Comparison of ENCODE assay signal across 8 cellular contexts in genomic region chr6:24775520-24776058, GRCh38. TPM values are rescaled to one million over a fixed set of nuclear protein-coding genes. Genes with fewer than 3 reads are reported as not detected.
DNase-seq lines count a peak whose midpoint lies in the region; ATAC-seq and TF ChIP-seq lines count a peak whose summit lies in the region.

No MANE protein-coding gene starts in this region.

- H3K4me3 ChIP-seq in gastroesophageal sphincter, result peak overlapping the region; percentile 86 to 97
- H3K4me3 ChIP-seq in gastrocnemius medialis, result peak overlapping the region; percentile 90 to 100 (median 95)

- 10% methylated on average over 15 to 19 of the region's 20 CpGs for WGBS in gastroesophageal sphincter (ENCODE audit: low coverage in 1 of 2), 2 donors

- H3K36me3 Mint-ChIP-seq in IgD-negative memory B cell, result no peaks in the 10 kb centered on the region

- H3K9me3 ChIP-seq in gastroesophageal sphincter (no peaks in the 10 kb centered on the region), gastrocnemius medialis (no peaks in the 10 kb centered on the region)

- H3K9me3 Mint-ChIP-seq in IgD-negative memory B cell, result no peaks in the 10 kb centered on the region

- H3K27ac ChIP-seq in gastroesophageal sphincter, result peak overlapping the region; percentile 89 to 99 (median 96)
- H3K27ac ChIP-seq in gastrocnemius medialis, result peak overlapping the region; percentile 95 to 100 (median 98)

- ATAC-seq in Right ventricle myocardium inferior (peak; percentile 3), left ventricle myocardium superior (no peak), gastroesophageal sphincter (no peak), gastrocnemius medialis (peak; percentile 27 to 44)

- H3K4me1 Mint-ChIP-seq in IgD-negative memory B cell, result peaks cover 14 to 25% (median 22%) of the 10 kb centered on the region in 3 donors

- in situ Hi-C loops in gastrocnemius medialis (cut with MboI; ENCODE audit: low sequenced_read_pairs in 4 of 4), result loop anchor here in 1 of 4 donors (10.0 kb wide), 1 partner anchor 61 kb away; the partner anchor contains the start of gene C6orf62

- H3K4me1 ChIP-seq in gastroesophageal sphincter, result peaks cover 0 to 13% (median 5%) of the 10 kb centered on the region in 3 donors
- H3K4me1 ChIP-seq in gastrocnemius medialis, result peaks cover 11 to 15% of the 10 kb centered on the region in 2 donors

- TF ChIP-seq EP300 in gastroesophageal sphincter (IDR thresholded peaks at IDR 0.05), result no peak

- H3K36me3 ChIP-seq in gastroesophageal sphincter (peaks cover 0 to 5% of the 10 kb centered on the region in 2 donors), gastrocnemius medialis (no peaks in the 10 kb centered on the region)

- TF ChIP-seq CTCF in gastroesophageal sphincter (IDR thresholded peaks at IDR 0.05), result peak in 1 of 4 experiments; percentile 1
- no peak for TF ChIP-seq CTCF in gastrocnemius medialis (IDR thresholded peaks at IDR 0.05 in 4 of 5, conservative IDR thresholded peaks at IDR 0.05 in 1 of 5)

- H3K27me3 Mint-ChIP-seq in IgD-negative memory B cell, result no peaks in the 10 kb centered on the region

- intact Hi-C loops in Right ventricle myocardium inferior (cut with DNase I), result loop anchor here (2.0 kb wide), 1 partner anchor 55 kb away; no protein-coding TSS in a partner anchor
- intact Hi-C loops in left ventricle myocardium superior (cut with micrococcal nuclease), result no loop called here
- intact Hi-C loops in gastrocnemius medialis (cut with DNase I; ENCODE audit: low total_unique reads), result loop anchor here (1.0 to 5.0 kb wide), 3 partner anchors 54 to 142 kb away; partner anchors contain the start of gene ACOT13

- TF ChIP-seq POLR2A in gastroesophageal sphincter (IDR thresholded peaks at IDR 0.05) (no peak), gastrocnemius medialis (IDR thresholded peaks at IDR 0.05) (no peak)

- H3K27me3 ChIP-seq in gastroesophageal sphincter (no peaks in the 10 kb centered on the region), gastrocnemius medialis (no peaks in the 10 kb centered on the region)

- DNase-seq in Right ventricle myocardium inferior (ENCODE audit: missing footprints) (no peak), left ventricle myocardium superior (no peak), gastrocnemius medialis (no peak), nucleus accumbens (lab: John Stamatoyannopoulos, UW) (no peak), NCI-H1417 treated with DMSO at 0.1 percent for 48 hours (lab: John Stamatoyannopoulos, UW) (no peak)
- peak; percentile 6 for DNase-seq in activated T-helper 9 cell treated with anti-CD3 and anti-CD28 coated beads, Interleukin-2, amount 50 U/mL, for 16 hours (ENCODE audit: low read depth)

- H3K4me3 Mint-ChIP-seq in IgD-negative memory B cell, result peak overlapping the region; percentile 98 to 99 (median 99)

- peak overlapping the region; percentile 91 to 97 (median 95) for H3K27ac Mint-ChIP-seq in IgD-negative memory B cell

RNA-seq across cellular contexts. Expression of gene GMNN, which starts 0.9 kb away (rescaled TPM):
- total RNA-seq in Right ventricle myocardium inferior (8.1 TPM), left ventricle myocardium superior (8.3 TPM), gastroesophageal sphincter (1 to 10 TPM; 2.7 to 9.7 (median 4.0) TPM), gastrocnemius medialis (1 to 10 TPM; 2.6 to 4.4 (median 3.3) TPM)
- polyA plus RNA-seq in IgD-negative memory B cell, result 7.7 TPM

RNA-seq across cellular contexts. Expression of gene ARMH2, which starts 23.1 kb away (rescaled TPM):
- total RNA-seq in Right ventricle myocardium inferior (not detected), left ventricle myocardium superior (not detected), gastroesophageal sphincter (under 1 TPM in 1 of 4 donors, not detected in 3; 0.54 TPM), gastrocnemius medialis (not detected)
- 0.50 TPM for polyA plus RNA-seq in IgD-negative memory B cell

RNA-seq across cellular contexts. Expression of gene C6orf62, which starts 56.6 kb away (rescaled TPM):
- 43.2 TPM for total RNA-seq in Right ventricle myocardium inferior
- total RNA-seq in left ventricle myocardium superior, result 41.4 TPM
- polyA plus RNA-seq in IgD-negative memory B cell, result 102 TPM
- total RNA-seq in gastroesophageal sphincter, result 10 to 100 TPM; 32.8 to 65.8 (median 45.2) TPM
- 10 to 100 TPM; 24.1 to 50.7 (median 36.0) TPM for total RNA-seq in gastrocnemius medialis

Comparison
In these comparisons a context has a peak if more than half of its experiments do, and no peak if none do; other contexts are left out.
1. ATAC-seq: peak in Right ventricle myocardium inferior (single experiment) and gastrocnemius medialis (2 of 2); none in left ventricle myocardium superior (single experiment) and gastroesophageal sphincter (single experiment).